27 cellular contexts compared by ENCODE assay signal in genomic region chr5:167857321-167857720, GRCh38.
DNase-seq lines count a peak whose midpoint lies in the region; ATAC-seq, FAIRE-seq and TF ChIP-seq lines count a peak whose summit lies in the region.
"Had no signal": no experiment of that assay in that cellular context is flagged by ENCODE, and none has a peak within 500 bp of the region (broad histone marks: within the 10 kb centered on the region; RNA-seq: fewer than 3 reads in every experiment).

No MANE protein-coding gene starts in this region.

- no peaks in the 10 kb centered on the region for H3K9me3 ChIP-seq in keratinocyte (ENCODE audit: control insufficient read depth, low read depth, low read length)
- H3K9me3 ChIP-seq: BE2C had no signal

- no peak overlapping the region for H2AFZ ChIP-seq in keratinocyte (ENCODE audit: control insufficient read depth, low read length)

- H3K36me3 ChIP-seq in bronchial epithelial cell (ENCODE audit: control insufficient read depth, insufficient read depth, low read length) = no peaks in the 10 kb centered on the region
- peaks cover 10 to 12% of the 10 kb centered on the region in 2 experiments for H3K36me3 ChIP-seq in keratinocyte (ENCODE audit: control insufficient read depth in 2 of 2, extremely low read depth in 1 of 2, insufficient read depth in 2 of 2, low read length in 2 of 2)
- H3K36me3 ChIP-seq: BE2C had no signal

- peak overlapping the region; percentile 18 for H3K4me2 ChIP-seq in keratinocyte (ENCODE audit: control insufficient read depth, extremely low read depth, insufficient read depth, low read depth, low read length)
- H3K4me2 ChIP-seq: BLaER1 had no signal

- no peak overlapping the region for H3K27ac ChIP-seq in keratinocyte (ENCODE audit: control insufficient read depth, insufficient read depth, low read length)
- H3K27ac ChIP-seq: BLaER1 had no signal

- dilution Hi-C loops in keratinocyte (cut with MboI; ENCODE audit: extremely low pct_ligation_motif_present, low sequenced_read_pairs) = no loop called here

- FAIRE-seq in bronchial epithelial cell (lab: Jason Lieb, UNC) (no peak), keratinocyte (lab: Jason Lieb, UNC) (peak; percentile 79)
- FAIRE-seq: A204.1, GM12878, GM12892, GM18507, GM19239 had no signal

- H4K20me1 ChIP-seq in keratinocyte (ENCODE audit: control insufficient read depth, extremely low read depth, insufficient read depth, low read length) = peaks cover 3% of the 10 kb centered on the region

- peaks cover 54% of the 10 kb centered on the region for H3K79me2 ChIP-seq in keratinocyte (ENCODE audit: control insufficient read depth, insufficient read depth, low read length)

- no peaks in the 10 kb centered on the region for H3K9me1 ChIP-seq in keratinocyte (ENCODE audit: control insufficient read depth, extremely low read depth, insufficient read depth, low read length)

- ATAC-seq in GM18867 (IDR thresholded peaks at IDR 0.05; ENCODE audit: unreplicated experiment) = no peak
- ATAC-seq in HG03025 (IDR thresholded peaks at IDR 0.05; ENCODE audit: low FRiP score, unreplicated experiment) = no peak
- ATAC-seq: GM12878 had no signal

- TF ChIP-seq CTCF in bronchial epithelial cell (IDR thresholded peaks at IDR 0.05; ENCODE audit: insufficient read depth, low read length, severe bottlenecking) = no peak
- no peak for TF ChIP-seq CTCF in epithelial cell of esophagus (IDR thresholded peaks at IDR 0.05; ENCODE audit: insufficient read depth, low read depth, low read length, missing control alignments)
- no peak for TF ChIP-seq CTCF in keratinocyte (optimal IDR thresholded peaks at IDR 0.05 in 1 of 3, IDR thresholded peaks at IDR 0.05 in 1 of 3, conservative IDR thresholded peaks at IDR 0.05 in 1 of 3; ENCODE audit: extremely low read depth in 1 of 3, insufficient read depth in 2 of 3, low read length in 3 of 3)
- TF ChIP-seq CTCF in foreskin fibroblast (IDR thresholded peaks at IDR 0.05; ENCODE audit: low read depth, low read length) = no peak

- H3K4me3 ChIP-seq in bronchial epithelial cell (ENCODE audit: low read depth, low read length) = no peak overlapping the region
- H3K4me3 ChIP-seq in epithelial cell of esophagus (ENCODE audit: low read length) = no peak overlapping the region
- H3K4me3 ChIP-seq in keratinocyte (ENCODE audit: control insufficient read depth in 2 of 3, extremely low read depth in 1 of 3, insufficient read depth in 2 of 3, low read depth in 1 of 3, low read length in 3 of 3) = no peak overlapping the region
- H3K4me3 ChIP-seq in foreskin fibroblast (ENCODE audit: low read depth in 1 of 2, low read length in 2 of 2) = no peak overlapping the region
- H3K4me3 ChIP-seq: BLaER1, GM12878 had no signal

- H3K4me1 ChIP-seq in keratinocyte (ENCODE audit: control insufficient read depth, extremely low read depth, insufficient read depth, low read length) = peaks cover 18% of the 10 kb centered on the region
- H3K4me1 ChIP-seq: BE2C had no signal

- DNase-seq in bronchial epithelial cell (ENCODE audit: low read depth) = peak; percentile 86
- peak; percentile 67 for DNase-seq in epithelial cell of esophagus (ENCODE audit: low read depth)
- no peak for DNase-seq in keratinocyte (ENCODE audit: low read depth, low spot score)
- DNase-seq in foreskin fibroblast = no peak
- DNase-seq: 8988T; ACHN; BE2C; C1 segment of cervical spinal cord; CD4-positive, alpha-beta memory T cell; CD4-positive, CD25-positive, alpha-beta regulatory T cell; CD8-positive, alpha-beta memory T cell; COR-L47; DMS 273 treated with DMSO at 0.1 percent for 48 hours; DMS153; DMS53; DMS79; DND-41; EL; GDM1 had no signal

- no peak overlapping the region for H3K9ac ChIP-seq in keratinocyte (ENCODE audit: control insufficient read depth, extremely low read depth, insufficient read depth, low read length)
- H3K9ac ChIP-seq: BLaER1 had no signal

- H3K27me3 ChIP-seq in bronchial epithelial cell (ENCODE audit: control insufficient read depth, insufficient read depth, low read length) (no peaks in the 10 kb centered on the region), keratinocyte (ENCODE audit: control insufficient read depth, extremely low read depth, insufficient read depth, low read length) (no peaks in the 10 kb centered on the region)
- H3K27me3 ChIP-seq: BLaER1 had no signal

Comparison
In these comparisons a context has a peak if more than half of its experiments do, and no peak if none do; other contexts are left out.
1. DNase-seq: peak in bronchial epithelial cell (single experiment) and epithelial cell of esophagus (single experiment); none in keratinocyte (single experiment) and foreskin fibroblast (0 of 2).